Comparison of ENCODE assay signal across 19 cellular contexts in the genomic region with DNA sequence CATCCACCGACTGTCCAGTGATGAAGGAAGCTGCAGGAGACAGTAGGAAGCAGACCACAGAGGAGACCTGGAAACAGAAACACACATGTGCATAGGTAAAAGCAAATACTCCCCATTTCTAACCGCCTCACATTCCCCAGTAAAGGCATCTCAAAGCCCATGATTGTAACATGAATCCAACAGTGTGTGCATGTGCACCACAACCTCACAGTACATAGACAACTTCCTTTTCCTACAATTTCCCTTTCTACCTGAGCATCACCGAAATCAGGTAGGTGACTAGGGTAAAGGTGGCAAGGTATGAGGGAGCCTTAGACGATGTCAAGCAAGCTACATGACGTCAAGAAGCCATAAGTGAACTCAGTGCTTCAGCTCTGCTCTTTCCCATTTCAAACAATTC. TPM values are rescaled to one million over a fixed set of nuclear protein-coding genes. Genes with fewer than 3 reads are reported as not detected.
A peak's percentile ranks its signal among the peaks of the same experiment; 100 is the strongest.
DNase-seq lines count a peak whose midpoint lies in the region; ATAC-seq, FAIRE-seq and TF ChIP-seq lines count a peak whose summit lies in the region.
"Had no signal": no experiment of that assay in that cellular context is flagged by ENCODE, and none has a peak within 500 bp of the region (broad histone marks: within the 10 kb centered on the region; RNA-seq: fewer than 3 reads in every experiment).

No MANE protein-coding gene starts in this region.

- no peaks in the 10 kb centered on the region for H3K4me1 ChIP-seq in CD4-positive, CD25-positive, alpha-beta regulatory T cell (ENCODE audit: control insufficient read depth, insufficient read depth, low read length, poor library complexity, severe bottlenecking)
- no peaks in the 10 kb centered on the region for H3K4me1 ChIP-seq in neutrophil (ENCODE audit: control insufficient read depth in 1 of 2, insufficient read depth in 1 of 2, low read depth in 1 of 2, low read length in 1 of 2)
- no peaks in the 10 kb centered on the region for H3K4me1 ChIP-seq in PC-9 (replicated peaks; ENCODE audit: insufficient read depth)
- H3K4me1 ChIP-seq: Caco-2, HAP-1 had no signal

- BruUV-seq in PC-9 (replicated peaks; lab: Mats Ljungman, UMichigan), result no TSS peak

- POLR2A ChIA-PET in PC-9 (lab: Charles Lee; ENCODE audit: unreplicated experiment), result no interaction called here

- H3K9me3 ChIP-seq in CD4-positive, CD25-positive, alpha-beta regulatory T cell (ENCODE audit: control insufficient read depth in 2 of 2, low read length in 2 of 2), result no peaks in the 10 kb centered on the region
- H3K9me3 ChIP-seq in neutrophil, result no peaks in the 10 kb centered on the region
- H3K9me3 ChIP-seq in PC-9 (ENCODE audit: insufficient read depth, low read depth), result no peaks in the 10 kb centered on the region
- H3K9me3 ChIP-seq: Caco-2, HAP-1 had no signal

- no peaks in the 10 kb centered on the region for H3K27me3 ChIP-seq in CD4-positive, CD25-positive, alpha-beta regulatory T cell (ENCODE audit: control insufficient read depth, insufficient read depth, low read length)
- no peaks in the 10 kb centered on the region for H3K27me3 ChIP-seq in neutrophil
- no peaks in the 10 kb centered on the region for H3K27me3 ChIP-seq in PC-9 (ENCODE audit: insufficient read depth, low read depth)

- H3K4me1 Mint-ChIP-seq in CD4-positive, CD25-positive, alpha-beta regulatory T cell, result peaks cover 7 to 9% (median 7%) of the 10 kb centered on the region in 4 donors
- H3K4me1 Mint-ChIP-seq in activated T-helper 17 cell treated with anti-CD3 and anti-CD28 coated beads, Interleukin-2, amount 50 U/mL, for 72 hours, result peaks cover 5% of the 10 kb centered on the region
- H3K4me1 Mint-ChIP-seq: GM23338 had no signal

- H3K4me3 Mint-ChIP-seq in CD4-positive, CD25-positive, alpha-beta regulatory T cell, result no peak overlapping the region
- no peak overlapping the region for H3K4me3 Mint-ChIP-seq in activated T-helper 17 cell treated with anti-CD3 and anti-CD28 coated beads, Interleukin-2, amount 50 U/mL, for 72 hours
- H3K4me3 Mint-ChIP-seq: CD8-positive, alpha-beta T cell; GM23338; HFFc6 had no signal

- H3F3A ChIP-seq in PC-9 (ENCODE audit: insufficient read depth, low read depth), result no peaks in the 10 kb centered on the region

- no peak for ATAC-seq in CD4-positive, CD25-positive, alpha-beta regulatory T cell (ENCODE audit: low read depth in 2 of 2)
- no peak for ATAC-seq in activated T-helper 17 cell treated with anti-CD3 and anti-CD28 coated beads, Interleukin-2, amount 50 U/mL, for 72 hours (replicated peaks)
- ATAC-seq in HG03571 (IDR thresholded peaks at IDR 0.05; ENCODE audit: unreplicated experiment) (no peak), left lobe of liver (no peak)
- ATAC-seq: CD8-positive, alpha-beta T cell; GM23338 had no signal

- FAIRE-seq in GM12891 (lab: Jason Lieb, UNC), result peak; percentile 13
- FAIRE-seq: G401.6, GM18507, H54 had no signal

- H3K27me3 Mint-ChIP-seq in CD4-positive, CD25-positive, alpha-beta regulatory T cell, result no peaks in the 10 kb centered on the region
- H3K27me3 Mint-ChIP-seq in activated T-helper 17 cell treated with anti-CD3 and anti-CD28 coated beads, Interleukin-2, amount 50 U/mL, for 72 hours, result no peaks in the 10 kb centered on the region

- CTCF ChIA-PET in PC-9 (lab: Charles Lee), result no interaction called here

- H3K9me3 Mint-ChIP-seq in CD4-positive, CD25-positive, alpha-beta regulatory T cell, result no peaks in the 10 kb centered on the region
- no peaks in the 10 kb centered on the region for H3K9me3 Mint-ChIP-seq in activated T-helper 17 cell treated with anti-CD3 and anti-CD28 coated beads, Interleukin-2, amount 50 U/mL, for 72 hours
- H3K9me3 Mint-ChIP-seq: CD8-positive, alpha-beta T cell; GM23338; HFFc6 had no signal

- no peaks in the 10 kb centered on the region for H3K9me2 ChIP-seq in PC-9 (ENCODE audit: insufficient read depth)

- H3K4me2 ChIP-seq in PC-9, result no peak overlapping the region
- H3K4me2 ChIP-seq: GM23338 had no signal

- no peak for TF ChIP-seq POLR2A in GM12891 (IDR thresholded peaks at IDR 0.05; ENCODE audit: low read depth, low read length)

- H3K27ac Mint-ChIP-seq in CD4-positive, CD25-positive, alpha-beta regulatory T cell, result peak overlapping the region in 2 of 3 donors; percentile 16 to 57
- peak overlapping the region; percentile 14 for H3K27ac Mint-ChIP-seq in activated T-helper 17 cell treated with anti-CD3 and anti-CD28 coated beads, Interleukin-2, amount 50 U/mL, for 72 hours
- H3K27ac Mint-ChIP-seq: CD8-positive, alpha-beta T cell; GM23338; HFFc6 had no signal

- no peak for DNase-seq in CD4-positive, CD25-positive, alpha-beta regulatory T cell
- DNase-seq in GM12891 (ENCODE audit: insufficient read length, low spot score), result no peak
- no peak for DNase-seq in NCI-H345 treated with DMSO at 0.1 percent for 48 hours (lab: John Stamatoyannopoulos, UW; ENCODE audit: unreplicated experiment)
- DNase-seq in left lobe of liver (ENCODE audit: low spot score), result no peak
- DNase-seq in PC-9, result no peak
- DNase-seq: C1 segment of cervical spinal cord; Caco-2; CD8-positive, alpha-beta T cell; DMS153; DND-41; HFFc6 had no signal

- H3K79me2 ChIP-seq in PC-9 (ENCODE audit: low read depth), result no peaks in the 10 kb centered on the region

- no peak overlapping the region for H3K4me3 ChIP-seq in CD4-positive, CD25-positive, alpha-beta regulatory T cell (ENCODE audit: low read depth, low read length)
- H3K4me3 ChIP-seq in neutrophil (ENCODE audit: low read depth in 1 of 2, low read length in 1 of 2) (no peak overlapping the region), PC-9 (no peak overlapping the region)
- H3K4me3 ChIP-seq: GM23338, HAP-1 had no signal

- peaks cover 31% of the 10 kb centered on the region for H3K36me3 Mint-ChIP-seq in CD4-positive, CD25-positive, alpha-beta regulatory T cell
- peaks cover 58% of the 10 kb centered on the region for H3K36me3 Mint-ChIP-seq in activated T-helper 17 cell treated with anti-CD3 and anti-CD28 coated beads, Interleukin-2, amount 50 U/mL, for 72 hours (ENCODE audit: low read depth)

- H4K20me1 ChIP-seq in PC-9 (ENCODE audit: insufficient read depth), result no peaks in the 10 kb centered on the region

- TF ChIP-seq CTCF in neutrophil (IDR thresholded peaks at IDR 0.05), result no peak
- no peak for TF ChIP-seq CTCF in PC-9 (conservative IDR thresholded peaks at IDR 0.05)

- no peak overlapping the region for H3K27ac ChIP-seq in CD4-positive, CD25-positive, alpha-beta regulatory T cell (ENCODE audit: insufficient read depth, low read length, poor library complexity, severe bottlenecking)
- peak overlapping the region; percentile 30 for H3K27ac ChIP-seq in neutrophil
- no peak overlapping the region for H3K27ac ChIP-seq in PC-9

- H3K36me3 ChIP-seq in CD4-positive, CD25-positive, alpha-beta regulatory T cell (ENCODE audit: control insufficient read depth, insufficient read depth, low read length), result peaks cover 65% of the 10 kb centered on the region
- H3K36me3 ChIP-seq in neutrophil (peaks cover 87% of the 10 kb centered on the region), PC-9 (ENCODE audit: low read depth) (no peaks in the 10 kb centered on the region)

- no peak overlapping the region for H2AFZ ChIP-seq in PC-9
- H2AFZ ChIP-seq: GM23338 had no signal

- intact Hi-C loops in PC-9 (cut with micrococcal nuclease; ENCODE audit: unreplicated experiment), result no loop called here

TF ChIP-seq in GM12891, 5 proteins besides CTCF, POLR2A, EP300 and RAD21:
- TF ChIP-seq POLR2AphosphoS5 (IDR thresholded peaks at IDR 0.05; ENCODE audit: low read depth, low read length), result no peak
- TF ChIP-seq PAX5 (IDR thresholded peaks at IDR 0.05; ENCODE audit: insufficient read depth, low read length, severe bottlenecking), result no peak
- no peak for TF ChIP-seq POU2F2 (IDR thresholded peaks at IDR 0.05; ENCODE audit: low read depth, low read length)
- no peak for TF ChIP-seq TAF1 (IDR thresholded peaks at IDR 0.05; ENCODE audit: low read depth, low read length)
- TF ChIP-seq SPI1 (IDR thresholded peaks at IDR 0.05; ENCODE audit: low read depth, low read length), result no peak

RNA-seq across cellular contexts. Expression of a gene that starts 30.6 kb away (rescaled TPM):
- 10.8 TPM for total RNA-seq in CD4-positive, CD25-positive, alpha-beta regulatory T cell
- 1 to 10 TPM in 3 of 4 donors, under 1 TPM in 1; 0.75 to 2.6 (median 2.0) TPM for polyA plus RNA-seq in CD4-positive, CD25-positive, alpha-beta regulatory T cell
- polyA plus RNA-seq in GM12891 (2012; ENCODE audit: low read depth, missing spikeins), result 24.3 TPM
- 10 to 100 TPM in 1 of 2 donors, 1 to 10 TPM in 1; 7.5 to 22.0 TPM for total RNA-seq in activated T-helper 17 cell treated with anti-CD3 and anti-CD28 coated beads, Interleukin-2, amount 50 U/mL, for 72 hours
- total RNA-seq in left lobe of liver (6.2 TPM), PC-9 (2021) (23.0 and 27.5 TPM in 2 replicates)

RNA-seq across cellular contexts. Expression of a gene that starts 37.7 kb away (rescaled TPM):
- total RNA-seq in CD4-positive, CD25-positive, alpha-beta regulatory T cell, result 28.0 TPM
- polyA plus RNA-seq in CD4-positive, CD25-positive, alpha-beta regulatory T cell, result 10 to 100 TPM; 43.2 to 73.8 (median 49.0) TPM
- 18.7 TPM for polyA plus RNA-seq in GM12891 (2012; ENCODE audit: low read depth, missing spikeins)
- total RNA-seq in activated T-helper 17 cell treated with anti-CD3 and anti-CD28 coated beads, Interleukin-2, amount 50 U/mL, for 72 hours, result 10 to 100 TPM; 27.7 to 27.8 TPM
- total RNA-seq in left lobe of liver (95.5 TPM), PC-9 (2021) (10.8 and 16.0 TPM in 2 replicates)

RNA-seq across cellular contexts. Expression of a gene that starts 37.8 kb away (rescaled TPM):
- total RNA-seq in CD4-positive, CD25-positive, alpha-beta regulatory T cell, result 4.6 TPM
- 10 to 100 TPM in 1 of 4 donors, 1 to 10 TPM in 3; 7.0 to 12.8 (median 8.7) TPM for polyA plus RNA-seq in CD4-positive, CD25-positive, alpha-beta regulatory T cell
- polyA plus RNA-seq in GM12891 (2012; ENCODE audit: low read depth, missing spikeins), result 0.32 TPM
- 1 to 10 TPM; 1.4 to 1.5 TPM for total RNA-seq in activated T-helper 17 cell treated with anti-CD3 and anti-CD28 coated beads, Interleukin-2, amount 50 U/mL, for 72 hours
- total RNA-seq in left lobe of liver, result 1.5 TPM
- 0.46 and 0.58 TPM in 2 replicates for total RNA-seq in PC-9 (2021)
- total RNA-seq: CD8-positive, alpha-beta T cell had no signal
